10 cellular contexts compared by ENCODE assay signal in the genomic region with DNA sequence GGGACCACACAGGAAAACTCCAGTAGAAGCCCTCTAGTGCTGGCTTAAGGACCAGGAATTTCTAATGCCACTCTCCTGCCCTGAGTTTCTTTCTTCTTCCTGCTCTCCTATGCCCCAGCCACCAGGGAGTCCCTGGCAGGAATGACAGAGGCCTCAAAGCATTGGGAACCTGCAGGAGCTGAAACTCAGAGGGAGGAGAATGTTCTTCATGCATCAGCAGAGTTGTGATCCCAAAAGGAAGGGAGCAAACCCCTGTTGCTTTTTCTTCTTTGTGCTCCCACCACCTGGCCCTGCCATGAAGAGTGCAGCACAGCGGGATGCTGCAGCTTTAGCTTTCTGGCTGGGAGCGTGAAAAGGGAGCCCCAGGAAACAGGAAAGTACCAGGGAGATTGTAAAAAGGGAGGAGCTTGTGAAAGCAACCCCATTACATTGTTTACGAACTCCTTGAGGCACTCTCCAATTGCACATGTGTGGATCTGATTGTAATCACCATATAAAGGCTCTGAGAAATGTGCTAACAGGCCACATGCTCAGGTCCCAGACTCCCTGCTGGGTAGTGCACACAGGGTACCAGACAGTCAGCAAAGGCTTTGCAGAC. TPM values are rescaled to one million over a fixed set of nuclear protein-coding genes. Genes with fewer than 3 reads are reported as not detected.
DNase-seq lines count a peak whose midpoint lies in the region; ATAC-seq and TF ChIP-seq lines count a peak whose summit lies in the region.
"Had no signal": no experiment of that assay in that cellular context is flagged by ENCODE, and none has a peak within 500 bp of the region (broad histone marks: within the 10 kb centered on the region; RNA-seq: fewer than 3 reads in every experiment).

No MANE protein-coding gene starts in this region.

- intact Hi-C loops in A673 (cut with micrococcal nuclease; ENCODE audit: unreplicated experiment) (no loop called here), IMR-90 (cut with micrococcal nuclease) (no loop called here), ovary (cut with DNase I) (no loop called here)

- WGBS in IMR-90 (ENCODE audit: extremely low coverage in 2 of 2, insufficient read length in 1 of 2), 2 experiments, result no CpG with 5 or more reads among the region's 3 CpGs
- 19 to 23% (median 20%) methylated on average over 3 of the region's 3 CpGs for WGBS in ovary, 3 donors

- H3K4me2 ChIP-seq in IMR-90 (ENCODE audit: low read depth, low read length), result no peak overlapping the region

- no peak for TF ChIP-seq POLR2A in IMR-90 (IDR thresholded peaks at IDR 0.05; ENCODE audit: low read depth, low read length)
- TF ChIP-seq POLR2A in Peyer's patch (IDR thresholded peaks at IDR 0.05), result no peak
- no peak for TF ChIP-seq POLR2A in ovary (IDR thresholded peaks at IDR 0.05)

- H2AK9ac ChIP-seq in IMR-90 (replicated peaks; ENCODE audit: low read depth, low read length, poor library complexity), result no peak overlapping the region

- no peak overlapping the region for H2BK120ac ChIP-seq in IMR-90 (ENCODE audit: low read depth, low read length)

- H4K91ac ChIP-seq in IMR-90 (ENCODE audit: insufficient read depth, low read depth, low read length), result no peak overlapping the region

- no peak overlapping the region for H2BK20ac ChIP-seq in IMR-90 (ENCODE audit: low read depth, low read length)

- CTCF ChIA-PET in A673 (lab: Charles Lee) (interaction anchor here (0.8 to 1.9 kb wide), 3 partner anchors 10 to 349 kb away, joined by 3 to 16 read pairs (median 12); no protein-coding TSS in a partner anchor), IMR-90 (lab: Yijun Ruan, JAX) (interaction anchor here (0.7 to 1.7 kb wide), 3 partner anchors 10 to 76 kb away, joined by 3 to 5 read pairs (median 4); no protein-coding TSS in a partner anchor)

- no peak overlapping the region for H2BK15ac ChIP-seq in IMR-90 (ENCODE audit: low read depth, low read length)

- POLR2A ChIA-PET in A673 (lab: Charles Lee; ENCODE audit: low non-redundant PET) (interaction anchor here (0.6 kb wide), 1 partner anchor 101 kb away, joined by 3 read pairs; no protein-coding TSS in a partner anchor), IMR-90 (lab: Charles Lee; ENCODE audit: unreplicated experiment) (interaction anchor here (0.6 kb wide), 1 partner anchor 101 kb away, joined by 3 read pairs; no protein-coding TSS in a partner anchor)

- H3K36me3 ChIP-seq in A673 (ENCODE audit: insufficient read depth, low read length, poor library complexity, severe bottlenecking), result no peaks in the 10 kb centered on the region
- no peaks in the 10 kb centered on the region for H3K36me3 ChIP-seq in IMR-90 (ENCODE audit: control insufficient read depth, insufficient read depth, low read length)
- no peaks in the 10 kb centered on the region for H3K36me3 ChIP-seq in Peyer's patch
- no peaks in the 10 kb centered on the region for H3K36me3 ChIP-seq in ovary
- H3K36me3 ChIP-seq: cardiac muscle cell had no signal

- peak overlapping the region in 1 of 2 experiments; percentile 20; a peak in 1 of 4 replicates for H4K8ac ChIP-seq in IMR-90 (ENCODE audit: low read depth in 2 of 2, low read length in 2 of 2)

- H3K18ac ChIP-seq in IMR-90 (ENCODE audit: low read depth, low read length), result no peak overlapping the region

- no peak overlapping the region for H3K4ac ChIP-seq in IMR-90 (ENCODE audit: low read depth, low read length)

- dilution Hi-C loops in IMR-90 (cut with HindIII; ENCODE audit: low sequenced_read_pairs, unreplicated experiment), result no loop called here

- H3K36me3 Mint-ChIP-seq in activated naive CD8-positive, alpha-beta T cell treated with anti-CD3 and anti-CD28 coated beads, Interleukin-2, amount 50 U/mL, for 24 hours (ENCODE audit: low read depth), result no peaks in the 10 kb centered on the region

- peaks cover 6% of the 10 kb centered on the region; the same call in 1 of the 2 replicates for H3K9me1 ChIP-seq in IMR-90 (ENCODE audit: insufficient read depth, low read length)

- no peaks in the 10 kb centered on the region for H3K79me1 ChIP-seq in IMR-90 (ENCODE audit: low read depth in 1 of 2, low read length in 2 of 2)

- no peak overlapping the region for H3K14ac ChIP-seq in IMR-90 (replicated peaks; ENCODE audit: low read depth, low read length)

- H3K4me1 ChIP-seq in A673 (ENCODE audit: insufficient read depth, low read length, poor library complexity, severe bottlenecking), result peaks cover 26% of the 10 kb centered on the region
- H3K4me1 ChIP-seq in IMR-90 (ENCODE audit: control insufficient read depth, insufficient read depth, low read length), result peaks cover 7% of the 10 kb centered on the region
- no peaks in the 10 kb centered on the region for H3K4me1 ChIP-seq in Peyer's patch
- H3K4me1 ChIP-seq in ovary (ENCODE audit: insufficient read depth), result no peaks in the 10 kb centered on the region

- TF ChIP-seq RAD21 in IMR-90 (IDR thresholded peaks at IDR 0.05; ENCODE audit: low read length), result no peak

- no peaks in the 10 kb centered on the region for H3K27me3 Mint-ChIP-seq in activated naive CD8-positive, alpha-beta T cell treated with anti-CD3 and anti-CD28 coated beads, Interleukin-2, amount 50 U/mL, for 24 hours

- no peaks in the 10 kb centered on the region for H3K9me3 Mint-ChIP-seq in activated naive CD8-positive, alpha-beta T cell treated with anti-CD3 and anti-CD28 coated beads, Interleukin-2, amount 50 U/mL, for 24 hours

- H3K27me3 ChIP-seq in A673 (replicated peaks; ENCODE audit: insufficient read depth, low read depth, low read length, poor library complexity), result no peaks in the 10 kb centered on the region
- H3K27me3 ChIP-seq in IMR-90 (ENCODE audit: control insufficient read depth, insufficient read depth, low read length), result no peaks in the 10 kb centered on the region
- H3K27me3 ChIP-seq in Peyer's patch, result no peaks in the 10 kb centered on the region
- H3K27me3 ChIP-seq in ovary, result no peaks in the 10 kb centered on the region
- H3K27me3 ChIP-seq: cardiac muscle cell had no signal

- 0 out of 2 replicates have a peak overlapping the region, but pooled peaks have one; percentile 27 for H2AK5ac ChIP-seq in IMR-90 (ENCODE audit: low read depth, low read length)

- BruUV-seq in A673 (replicated peaks; lab: Mats Ljungman, UMichigan), result no TSS peak
- BruUV-seq in IMR-90 (replicated peaks; lab: Mats Ljungman, UMichigan), result no TSS peak

- no peak overlapping the region for H3K23ac ChIP-seq in IMR-90 (ENCODE audit: low read depth, low read length)

- H3K4me3 ChIP-seq in A673 (ENCODE audit: low read depth, low read length, poor library complexity, severe bottlenecking), result no peak overlapping the region
- H3K4me3 ChIP-seq in IMR-90 (ENCODE audit: insufficient read depth, low read depth, low read length), result no peak overlapping the region
- H3K4me3 ChIP-seq in foreskin fibroblast (ENCODE audit: low read depth in 1 of 2, low read length in 2 of 2), result no peak overlapping the region
- no peak overlapping the region for H3K4me3 ChIP-seq in Peyer's patch
- H3K4me3 ChIP-seq in ovary, result no peak overlapping the region
- H3K4me3 ChIP-seq: cardiac muscle cell had no signal

- H3K4me3 Mint-ChIP-seq in activated naive CD8-positive, alpha-beta T cell treated with anti-CD3 and anti-CD28 coated beads, Interleukin-2, amount 50 U/mL, for 24 hours, result no peak overlapping the region

- H3K9me3 ChIP-seq in A673 (ENCODE audit: low read depth, low read length, poor library complexity, severe bottlenecking), result no peaks in the 10 kb centered on the region
- H3K9me3 ChIP-seq in IMR-90 (ENCODE audit: control insufficient read depth, insufficient read depth, low read length), result no peaks in the 10 kb centered on the region
- no peaks in the 10 kb centered on the region for H3K9me3 ChIP-seq in Peyer's patch
- H3K9me3 ChIP-seq in ovary, result no peaks in the 10 kb centered on the region

- peak overlapping the region; percentile 58 for H2AFZ ChIP-seq in IMR-90 (replicated peaks; ENCODE audit: low read length, poor library complexity)

- peak; percentile 97 for DNase-seq in A673 (ENCODE audit: low spot score)
- DNase-seq in IMR-90, result peak; percentile 37
- DNase-seq in NCI-H774 (lab: John Stamatoyannopoulos, UW), result peak; percentile 87
- peak; percentile 50 to 62 for DNase-seq in foreskin fibroblast
- DNase-seq in Peyer's patch, result no peak
- no peak for DNase-seq in ovary
- DNase-seq in activated CD4-positive, alpha-beta T cell treated with anti-CD3 and anti-CD28 coated beads for 4 hours, result no peak
- no peak for DNase-seq in activated naive CD8-positive, alpha-beta T cell treated with anti-CD3 and anti-CD28 coated beads, Interleukin-2, amount 50 U/mL, for 24 hours
- DNase-seq: Right ventricle myocardium superior had no signal

- no peak overlapping the region for H3K27ac Mint-ChIP-seq in activated naive CD8-positive, alpha-beta T cell treated with anti-CD3 and anti-CD28 coated beads, Interleukin-2, amount 50 U/mL, for 24 hours

- in situ Hi-C loops in IMR-90 (cut with MboI; ENCODE audit: low sequenced_read_pairs), result no loop called here

- H3K27ac ChIP-seq in A673 (ENCODE audit: low read depth, low read length, poor library complexity, severe bottlenecking), result peak overlapping the region; percentile 67
- no peak overlapping the region for H3K27ac ChIP-seq in IMR-90 (ENCODE audit: insufficient read depth, low read length)
- no peak overlapping the region for H3K27ac ChIP-seq in Peyer's patch
- H3K27ac ChIP-seq in ovary, result no peak overlapping the region
- H3K27ac ChIP-seq: cardiac muscle cell had no signal

- H3K9ac ChIP-seq in IMR-90 (ENCODE audit: low read depth, low read length), result no peak overlapping the region

- TF ChIP-seq CTCF in A673 (conservative IDR thresholded peaks at IDR 0.05; ENCODE audit: low read depth, low read length), result peak; percentile 29; the same call in 1 of the 2 replicates
- TF ChIP-seq CTCF in IMR-90 (conservative IDR thresholded peaks at IDR 0.05; ENCODE audit: low read depth, low read length), result no peak
- no peak for TF ChIP-seq CTCF in foreskin fibroblast (IDR thresholded peaks at IDR 0.05; ENCODE audit: low read depth, low read length)
- TF ChIP-seq CTCF in Peyer's patch (IDR thresholded peaks at IDR 0.05), result no peak
- no peak for TF ChIP-seq CTCF in ovary (IDR thresholded peaks at IDR 0.05)

- H3K4me1 Mint-ChIP-seq in activated naive CD8-positive, alpha-beta T cell treated with anti-CD3 and anti-CD28 coated beads, Interleukin-2, amount 50 U/mL, for 24 hours, result peaks cover 9% of the 10 kb centered on the region

- peak; percentile 28; the same call in 1 of the 2 replicates for ATAC-seq in IMR-90 (ENCODE audit: low read depth)
- ATAC-seq in activated naive CD8-positive, alpha-beta T cell treated with anti-CD3 and anti-CD28 coated beads, Interleukin-2, amount 50 U/mL, for 24 hours, result no peak

- no peak overlapping the region for H3K56ac ChIP-seq in IMR-90 (ENCODE audit: extremely low read depth, insufficient read depth, low read length)

- no peak overlapping the region for H4K5ac ChIP-seq in IMR-90 (ENCODE audit: low read depth, low read length)

- no peaks in the 10 kb centered on the region for H4K20me1 ChIP-seq in IMR-90 (ENCODE audit: insufficient read depth, low read length)

- TF ChIP-seq EP300 in ovary (IDR thresholded peaks at IDR 0.05), result no peak

- no peak overlapping the region for H2BK5ac ChIP-seq in IMR-90 (ENCODE audit: low read depth, low read length, poor library complexity, severe bottlenecking)

RNA-seq across cellular contexts. Expression of a gene that starts 34.7 kb away (rescaled TPM):
- total RNA-seq in A673 (2021), result 264 and 270 TPM in 2 replicates
- 91.9 and 120 TPM in 2 replicates for total RNA-seq in IMR-90 (2012; rRNA removed)
- polyA plus RNA-seq in IMR-90 (2012; rRNA removed), result 513 and 528 TPM in 2 replicates
- polyA plus RNA-seq in IMR-90 (2012; cell fraction: cytosol; rRNA removed), result 250 and 846 TPM in 2 replicates
- polyA plus RNA-seq in IMR-90 (2012; cell fraction: nucleus; rRNA removed; ENCODE audit: low replicate concordance), result 45.1 and 159 TPM in 2 replicates
- total RNA-seq in Peyer's patch, result 100 to 1,000 TPM in 2 of 4 donors, 10 to 100 TPM in 2; 76.9 to 165 (median 98.5) TPM
- total RNA-seq in ovary, result 100 to 1,000 TPM in 6 of 7 donors, 10 to 100 TPM in 1; 64.7 to 258 (median 151) TPM
- polyA plus RNA-seq in ovary, result 100 to 1,000 TPM; 154 to 697 TPM

RNA-seq across cellular contexts. Expression of a gene that starts 39.1 kb away (rescaled TPM):
- total RNA-seq in A673 (2021) (148 and 158 TPM in 2 replicates), IMR-90 (2012; rRNA removed) (40.3 and 41.1 TPM in 2 replicates), Peyer's patch (10 to 100 TPM; 49.9 to 82.5 (median 59.8) TPM), ovary (10 to 100 TPM; 23.4 to 79.6 (median 63.2) TPM)
- polyA plus RNA-seq in IMR-90 (2012; rRNA removed) (28.6 and 33.0 TPM in 2 replicates), ovary (100 to 1,000 TPM in 1 of 2 donors, 10 to 100 TPM in 1; 45.6 to 105 TPM)
- polyA plus RNA-seq in IMR-90 (2012; cell fraction: cytosol; rRNA removed), result 14.9 and 23.7 TPM in 2 replicates
- 26.2 and 57.4 TPM in 2 replicates for polyA plus RNA-seq in IMR-90 (2012; cell fraction: nucleus; rRNA removed; ENCODE audit: low replicate concordance)

Comparison
In these comparisons a context has a peak if more than half of its experiments do, and no peak if none do; other contexts are left out.
1. DNase-seq: peak in A673 (single experiment), IMR-90 (single experiment), NCI-H774 (single experiment) and foreskin fibroblast (2 of 2); none in Peyer's patch (0 of 3), ovary (0 of 5), activated CD4-positive, alpha-beta T cell treated with anti-CD3 and anti-CD28 coated beads for 4 hours (0 of 2) and activated naive CD8-positive, alpha-beta T cell treated with anti-CD3 and anti-CD28 coated beads, Interleukin-2, amount 50 U/mL, for 24 hours (single experiment).